23 cellular contexts compared by ENCODE assay signal in genomic region chr11:47498584-47499152, GRCh38. TPM values are rescaled to one million over a fixed set of nuclear protein-coding genes. Genes with fewer than 3 reads are reported as not detected.
DNase-seq lines count a peak whose midpoint lies in the region; ATAC-seq lines count a peak whose summit lies in the region.
"Had no signal": no experiment of that assay in that cellular context is flagged by ENCODE, and none has a peak within 500 bp of the region (broad histone marks: within the 10 kb centered on the region; RNA-seq: fewer than 3 reads in every experiment).

No MANE protein-coding gene starts in this region.

- peak overlapping the region; percentile 16 for H3K27ac Mint-ChIP-seq in activated CD4-positive, alpha-beta T cell treated with anti-CD3 and anti-CD28 coated beads for 36 hours
- H3K27ac Mint-ChIP-seq in activated CD4-positive, alpha-beta T cell treated with anti-CD3 and anti-CD28 coated beads, Interleukin-2, amount 10 ng/mL, durations not matched to agents 7 days and 5 days: no peak overlapping the region
- H3K27ac Mint-ChIP-seq in memory B cell: peak overlapping the region; percentile 67
- H3K27ac Mint-ChIP-seq in stimulated activated effector memory CD8-positive, alpha-beta T cell treated with anti-CD3 and anti-CD28 coated beads, Interleukin-12 subunit alpha, Interleukin-12 subunit beta, amount 100 ng/mL, for 72 hours: peak overlapping the region; percentile 69

- H3K4me3 ChIP-seq in SK-N-MC: no peak overlapping the region
- H3K4me3 ChIP-seq: left lung, upper lobe of right lung had no signal

- H3K27me3 Mint-ChIP-seq in activated CD4-positive, alpha-beta T cell treated with anti-CD3 and anti-CD28 coated beads for 36 hours: no peaks in the 10 kb centered on the region
- H3K27me3 Mint-ChIP-seq in activated CD4-positive, alpha-beta T cell treated with anti-CD3 and anti-CD28 coated beads, Interleukin-2, amount 10 ng/mL, durations not matched to agents 7 days and 5 days: no peaks in the 10 kb centered on the region
- no peaks in the 10 kb centered on the region for H3K27me3 Mint-ChIP-seq in memory B cell

- H3K9ac ChIP-seq in SK-N-MC (ENCODE audit: insufficient read length): no peak overlapping the region

- no peaks in the 10 kb centered on the region for H3K9me3 ChIP-seq in SK-N-MC (ENCODE audit: low read depth, low read length)
- H3K9me3 ChIP-seq: left lung, upper lobe of right lung had no signal

- H3K9me3 Mint-ChIP-seq in activated CD4-positive, alpha-beta T cell treated with anti-CD3 and anti-CD28 coated beads for 36 hours (ENCODE audit: low read depth): no peaks in the 10 kb centered on the region
- H3K9me3 Mint-ChIP-seq in activated CD4-positive, alpha-beta T cell treated with anti-CD3 and anti-CD28 coated beads, Interleukin-2, amount 10 ng/mL, durations not matched to agents 7 days and 5 days: no peaks in the 10 kb centered on the region
- no peaks in the 10 kb centered on the region for H3K9me3 Mint-ChIP-seq in memory B cell
- no peaks in the 10 kb centered on the region for H3K9me3 Mint-ChIP-seq in stimulated activated effector memory CD8-positive, alpha-beta T cell treated with anti-CD3 and anti-CD28 coated beads, Interleukin-12 subunit alpha, Interleukin-12 subunit beta, amount 100 ng/mL, for 72 hours
- H3K9me3 Mint-ChIP-seq: activated T-cell treated with anti-CD3 and anti-CD28 coated beads, Interleukin-2, amount 50 U/mL, for 4 hours had no signal

- peaks cover 28% of the 10 kb centered on the region for H3K36me3 ChIP-seq in SK-N-MC (ENCODE audit: insufficient read depth, low read length)
- H3K36me3 ChIP-seq: left lung had no signal

- H3K4me3 Mint-ChIP-seq in activated CD4-positive, alpha-beta T cell treated with anti-CD3 and anti-CD28 coated beads for 36 hours: no peak overlapping the region
- no peak overlapping the region for H3K4me3 Mint-ChIP-seq in activated CD4-positive, alpha-beta T cell treated with anti-CD3 and anti-CD28 coated beads, Interleukin-2, amount 10 ng/mL, durations not matched to agents 7 days and 5 days
- H3K4me3 Mint-ChIP-seq in memory B cell: no peak overlapping the region
- no peak overlapping the region for H3K4me3 Mint-ChIP-seq in stimulated activated effector memory CD8-positive, alpha-beta T cell treated with anti-CD3 and anti-CD28 coated beads, Interleukin-12 subunit alpha, Interleukin-12 subunit beta, amount 100 ng/mL, for 72 hours
- H3K4me3 Mint-ChIP-seq: activated T-cell treated with anti-CD3 and anti-CD28 coated beads, Interleukin-2, amount 50 U/mL, for 4 hours had no signal

- POLR2A ChIA-PET in activated CD4-positive, alpha-beta T cell treated with anti-CD3 and anti-CD28 coated beads for 36 hours (lab: Charles Lee): no interaction called here
- POLR2A ChIA-PET in activated CD4-positive, alpha-beta T cell treated with anti-CD3 and anti-CD28 coated beads, Interleukin-2, amount 10 ng/mL, durations not matched to agents 7 days and 5 days (lab: Charles Lee): interaction anchor here (0.6 kb wide), 2 partner anchors 55 to 681 kb away, joined by 3 to 5 read pairs; no protein-coding TSS in a partner anchor

- DNase-seq in activated CD4-positive, alpha-beta T cell treated with anti-CD3 and anti-CD28 coated beads for 36 hours: no peak
- no peak for DNase-seq in activated CD4-positive, alpha-beta T cell treated with anti-CD3 and anti-CD28 coated beads, Interleukin-2, amount 10 ng/mL, durations not matched to agents 7 days and 5 days
- DNase-seq in SK-N-MC (ENCODE audit: low read depth, low spot score): no peak
- no peak for DNase-seq in memory B cell (ENCODE audit: low spot score in 2 of 2)
- no peak for DNase-seq in stimulated activated effector memory CD8-positive, alpha-beta T cell treated with anti-CD3 and anti-CD28 coated beads, Interleukin-12 subunit alpha, Interleukin-12 subunit beta, amount 100 ng/mL, for 72 hours (ENCODE audit: low spot score in 2 of 2)
- DNase-seq in SK-N-DZ (ENCODE audit: low spot score): no peak
- no peak for DNase-seq in glomerular visceral epithelial cell (ENCODE audit: extremely low spot score)
- DNase-seq: 8988T; activated CD8-positive, alpha-beta memory T cell treated with anti-CD3 and anti-CD28 coated beads for 24 hours; activated naive CD4-positive, alpha-beta T cell; activated T-cell treated with anti-CD3 and anti-CD28 coated beads, Interleukin-2, amount 50 U/mL, for 4 hours; effector CD4-positive, alpha-beta T cell; foreskin keratinocyte; hippocampal formation; left lung; midbrain; NCI-H1092; NCI-H345; NCI-H774; stimulated activated CD8-positive, alpha-beta memory T cell treated with anti-CD3 and anti-CD28 coated beads, Interleukin-4, amount 100 ng/mL, for 48 hours; upper lobe of right lung had no signal

- H3K4me1 Mint-ChIP-seq in activated CD4-positive, alpha-beta T cell treated with anti-CD3 and anti-CD28 coated beads for 36 hours: peaks cover 38% of the 10 kb centered on the region
- H3K4me1 Mint-ChIP-seq in activated CD4-positive, alpha-beta T cell treated with anti-CD3 and anti-CD28 coated beads, Interleukin-2, amount 10 ng/mL, durations not matched to agents 7 days and 5 days: peaks cover 15% of the 10 kb centered on the region
- peaks cover 33% of the 10 kb centered on the region for H3K4me1 Mint-ChIP-seq in memory B cell
- peaks cover 36% of the 10 kb centered on the region for H3K4me1 Mint-ChIP-seq in stimulated activated effector memory CD8-positive, alpha-beta T cell treated with anti-CD3 and anti-CD28 coated beads, Interleukin-12 subunit alpha, Interleukin-12 subunit beta, amount 100 ng/mL, for 72 hours

- CTCF ChIA-PET in activated CD4-positive, alpha-beta T cell treated with anti-CD3 and anti-CD28 coated beads for 36 hours (lab: Charles Lee): interaction anchor here (0.6 to 2.2 kb wide), 6 partner anchors 9 to 116 kb away, joined by 3 to 6 read pairs (median 4); no protein-coding TSS in a partner anchor
- CTCF ChIA-PET in activated CD4-positive, alpha-beta T cell treated with anti-CD3 and anti-CD28 coated beads, Interleukin-2, amount 10 ng/mL, durations not matched to agents 7 days and 5 days (lab: Charles Lee): interaction anchor here (0.5 to 1.3 kb wide), 3 partner anchors 9 to 68 kb away, joined by 3 to 5 read pairs (median 3); no protein-coding TSS in a partner anchor

- H3K36me3 Mint-ChIP-seq in activated CD4-positive, alpha-beta T cell treated with anti-CD3 and anti-CD28 coated beads for 36 hours (ENCODE audit: low read depth): peaks cover 23% of the 10 kb centered on the region
- peaks cover 21% of the 10 kb centered on the region for H3K36me3 Mint-ChIP-seq in activated CD4-positive, alpha-beta T cell treated with anti-CD3 and anti-CD28 coated beads, Interleukin-2, amount 10 ng/mL, durations not matched to agents 7 days and 5 days (ENCODE audit: low read depth)
- peaks cover 10% of the 10 kb centered on the region for H3K36me3 Mint-ChIP-seq in memory B cell
- H3K36me3 Mint-ChIP-seq in stimulated activated effector memory CD8-positive, alpha-beta T cell treated with anti-CD3 and anti-CD28 coated beads, Interleukin-12 subunit alpha, Interleukin-12 subunit beta, amount 100 ng/mL, for 72 hours: peaks cover 44% of the 10 kb centered on the region

- no peak for ATAC-seq in activated CD4-positive, alpha-beta T cell treated with anti-CD3 and anti-CD28 coated beads for 36 hours
- ATAC-seq in memory B cell (ENCODE audit: low read depth): no peak
- no peak for ATAC-seq in stimulated activated effector memory CD8-positive, alpha-beta T cell treated with anti-CD3 and anti-CD28 coated beads, Interleukin-12 subunit alpha, Interleukin-12 subunit beta, amount 100 ng/mL, for 72 hours
- no peak for ATAC-seq in HG03571 (IDR thresholded peaks at IDR 0.05; ENCODE audit: unreplicated experiment)
- ATAC-seq: activated T-cell treated with anti-CD3 and anti-CD28 coated beads, Interleukin-2, amount 50 U/mL, for 4 hours; foreskin keratinocyte had no signal

- peak overlapping the region; percentile 18 for H3K27ac ChIP-seq in SK-N-MC
- H3K27ac ChIP-seq: foreskin keratinocyte, upper lobe of right lung had no signal

- intact Hi-C loops in activated CD4-positive, alpha-beta T cell treated with anti-CD3 and anti-CD28 coated beads for 36 hours (cut with DNase I, micrococcal nuclease): no loop called here

RNA-seq across cellular contexts. Expression of gene RAPSN, which starts 49.7 kb away (rescaled TPM):
- under 1 TPM in 1 of 2 experiments, not detected in 1; 0.21 TPM for total RNA-seq in activated CD4-positive, alpha-beta T cell treated with anti-CD3 and anti-CD28 coated beads for 36 hours
- under 1 TPM; 0.48 to 0.50 TPM for total RNA-seq in activated CD4-positive, alpha-beta T cell treated with anti-CD3 and anti-CD28 coated beads, Interleukin-2, amount 10 ng/mL, durations not matched to agents 7 days and 5 days
- 0.28 and 1.2 TPM in 2 replicates for polyA plus RNA-seq in SK-N-DZ (2014; cell fraction: cytosol; rRNA removed)
- 0.31 TPM in 1 of 2 replicates, not detected in the other for polyA plus RNA-seq in SK-N-DZ (2014; cell fraction: nucleus; rRNA removed)
- polyA plus RNA-seq: neural cell had no signal

RNA-seq across cellular contexts. Expression of gene CELF1, which starts 54.3 kb away (rescaled TPM):
- 100 to 1,000 TPM; 132 to 143 TPM for total RNA-seq in activated CD4-positive, alpha-beta T cell treated with anti-CD3 and anti-CD28 coated beads for 36 hours
- 100 to 1,000 TPM; 102 to 105 TPM for total RNA-seq in activated CD4-positive, alpha-beta T cell treated with anti-CD3 and anti-CD28 coated beads, Interleukin-2, amount 10 ng/mL, durations not matched to agents 7 days and 5 days
- polyA plus RNA-seq in SK-N-DZ (2014; cell fraction: cytosol; rRNA removed): 78.8 and 96.8 TPM in 2 replicates
- 92.1 and 139 TPM in 2 replicates for polyA plus RNA-seq in SK-N-DZ (2014; cell fraction: nucleus; rRNA removed)
